Comparison of ENCODE assay signal across 8 cellular contexts in the genomic region with DNA sequence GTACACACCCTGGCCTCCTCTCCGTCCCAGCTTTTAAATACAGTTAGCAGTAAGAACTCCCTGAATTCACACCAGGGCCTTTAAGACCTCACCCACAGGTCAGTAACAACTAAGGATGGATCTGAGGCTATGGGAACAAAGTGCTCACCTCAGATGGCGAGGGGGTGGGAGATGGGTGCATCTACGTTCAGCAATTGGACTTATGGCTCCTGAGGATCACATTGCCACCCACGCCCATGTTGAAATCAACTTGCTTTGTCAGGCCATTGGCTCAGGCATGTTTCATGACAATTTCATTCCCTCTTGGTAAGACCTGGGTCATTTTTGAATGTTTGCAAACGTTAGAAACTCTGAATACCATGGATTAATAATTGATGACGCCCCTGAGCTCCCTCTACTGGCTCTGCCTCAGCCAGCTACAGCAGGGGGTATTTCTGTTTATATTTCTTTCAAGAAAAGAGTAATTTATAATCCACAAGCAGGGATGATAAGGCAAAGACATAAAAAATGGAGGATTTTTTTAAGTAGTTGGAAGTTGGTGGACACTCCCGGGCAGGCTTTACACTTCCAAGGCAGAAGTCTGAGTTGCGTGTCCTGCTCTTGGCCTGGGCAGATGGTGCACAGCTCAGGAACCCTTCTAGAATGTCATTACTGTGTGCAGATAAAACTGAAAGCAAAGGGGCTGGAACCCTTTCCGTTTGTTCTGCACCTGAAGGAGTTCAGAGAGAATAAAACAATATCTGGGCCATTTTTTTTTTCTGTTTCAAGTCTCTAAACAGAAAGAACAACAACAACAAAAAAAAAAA. TPM values are rescaled to one million over a fixed set of nuclear protein-coding genes. Genes with fewer than 3 reads are reported as not detected.
A peak's percentile ranks its signal among the peaks of the same experiment; 100 is the strongest.
DNase-seq lines count a peak whose midpoint lies in the region; ATAC-seq, FAIRE-seq and TF ChIP-seq lines count a peak whose summit lies in the region.

No MANE protein-coding gene starts in this region.

- no peak for FAIRE-seq in frontal cortex (lab: Jason Lieb, UNC)

- H4K20me1 ChIP-seq in OCI-LY3 (ENCODE audit: insufficient read depth, low read length), result no peaks in the 10 kb centered on the region

- H3K27me3 ChIP-seq in OCI-LY3 (ENCODE audit: low read depth, low read length), result no peaks in the 10 kb centered on the region
- no peaks in the 10 kb centered on the region for H3K27me3 ChIP-seq in kidney epithelial cell (ENCODE audit: control insufficient read depth, insufficient read depth, low read length)
- no peaks in the 10 kb centered on the region for H3K27me3 ChIP-seq in heart left ventricle

- H3K36me3 Mint-ChIP-seq in Calu3 (ENCODE audit: insufficient read depth, unreplicated experiment), result peaks cover 45% of the 10 kb centered on the region

- no peaks in the 10 kb centered on the region for H3K9me3 ChIP-seq in OCI-LY3 (ENCODE audit: insufficient read depth, low read length)
- H3K9me3 ChIP-seq in heart left ventricle, result no peaks in the 10 kb centered on the region

- WGBS in heart left ventricle, 4 donors, result 74 to 82% (median 77%) methylated on average over 9 of the region's 9 CpGs

- intact Hi-C loops in Calu3 (cut with micrococcal nuclease; ENCODE audit: unreplicated experiment) (loop anchor here (1.0 to 2.0 kb wide), 2 partner anchors 13 to 123 kb away; a partner anchor contains a TSS), heart left ventricle (cut with DNase I) (no loop called here)

- ATAC-seq in GM21423 (IDR thresholded peaks at IDR 0.05; ENCODE audit: unreplicated experiment) (peak; percentile 35), heart left ventricle (no peak)

- no TSS peak for BruUV-seq in Calu3 (replicated peaks; lab: Mats Ljungman, UMichigan)

- peak overlapping the region; percentile 97 for H2AFZ ChIP-seq in OCI-LY3 (ENCODE audit: low read depth, low read length)

- CTCF ChIA-PET in Calu3 (lab: Charles Lee), result interaction anchor here (0.6 to 2.8 kb wide), 12 partner anchors 8 to 1334 kb away, joined by 3 to 16 read pairs (median 6); a partner anchor contains a TSS

- H3K4me1 ChIP-seq in OCI-LY3 (ENCODE audit: low read length) (peaks cover 50% of the 10 kb centered on the region), heart left ventricle (peaks cover 4 to 42% (median 31%) of the 10 kb centered on the region in 12 donors)

- TF ChIP-seq CTCF in Calu3 (IDR thresholded peaks at IDR 0.05; ENCODE audit: unreplicated experiment), result peak; percentile 73
- TF ChIP-seq CTCF in OCI-LY3 (IDR thresholded peaks at IDR 0.05; ENCODE audit: low read depth, low read length), result peak; percentile 92
- TF ChIP-seq CTCF in kidney epithelial cell (IDR thresholded peaks at IDR 0.05; ENCODE audit: insufficient read depth, low read length, poor library complexity, severe bottlenecking), result peak; percentile 75
- peak in 4 of 12 donors; percentile 7 to 22 (median 13) for TF ChIP-seq CTCF in heart left ventricle (IDR thresholded peaks at IDR 0.05)

- no peaks in the 10 kb centered on the region for H3K27me3 Mint-ChIP-seq in Calu3 (ENCODE audit: unreplicated experiment)

- peak overlapping the region; percentile 47 for H3K9ac ChIP-seq in OCI-LY3 (ENCODE audit: low read length)

- H3K4me3 ChIP-seq in OCI-LY3 (ENCODE audit: low read length) (peak overlapping the region; percentile 46), kidney epithelial cell (ENCODE audit: low read depth, low read length) (no peak overlapping the region), heart left ventricle (no peak overlapping the region)

- H3K79me2 ChIP-seq in OCI-LY3 (ENCODE audit: low read length), result no peaks in the 10 kb centered on the region

- peak overlapping the region; percentile 92 for H3K27ac Mint-ChIP-seq in Calu3 (ENCODE audit: unreplicated experiment)

- H3K4me1 Mint-ChIP-seq in Calu3 (ENCODE audit: low read depth, unreplicated experiment), result peaks cover 76% of the 10 kb centered on the region

- TF ChIP-seq POLR2A in heart left ventricle (IDR thresholded peaks at IDR 0.05), result no peak

- H3K4me3 Mint-ChIP-seq in Calu3 (ENCODE audit: low read depth, unreplicated experiment), result peak overlapping the region; percentile 37

- H3K27ac ChIP-seq in OCI-LY3 (ENCODE audit: low read length) (peak overlapping the region; percentile 18), heart left ventricle (peak overlapping the region in 6 of 12 donors; percentile 1 to 90 (median 31))

- H3K4me2 ChIP-seq in OCI-LY3 (ENCODE audit: low read length), result peak overlapping the region; percentile 71

- H3K9me3 Mint-ChIP-seq in Calu3 (ENCODE audit: low read depth, unreplicated experiment), result no peaks in the 10 kb centered on the region

- H3K36me3 ChIP-seq in OCI-LY3 (replicated peaks; ENCODE audit: low read depth, low read length) (no peaks in the 10 kb centered on the region), kidney epithelial cell (ENCODE audit: control insufficient read depth, insufficient read depth, low read length) (no peaks in the 10 kb centered on the region), heart left ventricle (no peaks in the 10 kb centered on the region)

- DNase-seq in Calu3, result peak; percentile 75
- no peak for DNase-seq in kidney epithelial cell (ENCODE audit: low read depth)
- DNase-seq in frontal cortex (ENCODE audit: low spot score in 2 of 2), result no peak
- no peak for DNase-seq in heart left ventricle
- DNase-seq in NCI-H526 treated with DMSO at 0.1 percent for 48 hours (lab: John Stamatoyannopoulos, UW), result no peak
- DNase-seq in activated CD4-positive, alpha-beta T cell treated with anti-CD3 and anti-CD28 coated beads for 1 hour, result no peak

RNA-seq across cellular contexts. Expression of a gene that starts 13.7 kb away (rescaled TPM):
- 172 and 183 TPM in 2 replicates for total RNA-seq in Calu3 (2022)
- 37.1 and 39.8 TPM in 2 replicates for total RNA-seq in kidney epithelial cell
- total RNA-seq in frontal cortex, result 79.9 TPM
- 10 to 100 TPM in 4 of 9 donors, 1 to 10 TPM in 5; 6.8 to 37.8 (median 9.7) TPM for total RNA-seq in heart left ventricle
- 1 to 10 TPM; 4.3 to 7.5 TPM for polyA plus RNA-seq in heart left ventricle
